31 cellular contexts compared by ENCODE assay signal in the genomic region with DNA sequence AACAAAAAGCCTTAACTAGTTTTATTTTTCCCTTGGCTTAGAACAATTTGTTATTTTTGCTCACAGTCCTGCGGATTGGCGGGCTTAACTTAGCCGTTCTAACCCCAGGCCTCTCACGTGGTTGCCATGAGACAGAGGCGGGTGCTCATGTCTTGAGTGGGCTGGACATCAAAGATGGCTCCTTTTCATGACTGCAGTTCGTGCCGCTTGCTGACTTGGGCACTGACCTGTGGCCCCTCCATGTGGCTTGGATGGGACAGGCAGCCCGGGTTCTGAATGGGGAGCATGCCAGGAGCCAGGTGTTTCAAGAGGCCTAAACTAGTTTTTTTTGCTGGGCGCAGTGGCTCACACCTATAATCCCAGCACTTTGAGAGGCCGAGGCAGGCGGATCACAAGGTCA. TPM values are rescaled to one million over a fixed set of nuclear protein-coding genes. Genes with fewer than 3 reads are reported as not detected.
"Had no signal": no experiment of that assay in that cellular context is flagged by ENCODE, and none has a peak within 500 bp of the region (broad histone marks: within the 10 kb centered on the region; RNA-seq: fewer than 3 reads in every experiment).

No MANE protein-coding gene starts in this region.

- H3K27me3 ChIP-seq: adrenal gland, body of pancreas, colonic mucosa had no signal

- H3K9me3 ChIP-seq: adrenal gland, body of pancreas, colonic mucosa had no signal

- DNase-seq: activated CD4-positive, alpha-beta memory T cell treated with anti-CD3 and anti-CD28 coated beads for 36 hours; activated CD4-positive, alpha-beta T cell treated with anti-CD3 and anti-CD28 coated beads for 36 hours; activated CD4-positive, alpha-beta T cell treated with anti-CD3 and anti-CD28 coated beads, Interleukin-2, amount 10 ng/mL, durations not matched to agents 24 days and 14 days; activated CD4-positive, CD25-positive, alpha-beta regulatory T cell; activated CD4-positive, CD25-positive, alpha-beta regulatory T cell treated with anti-CD3 and anti-CD28 coated beads, Interleukin-2, amount 50 U/mL, for 72 hours; activated CD8-positive, alpha-beta memory T cell treated with anti-CD3 and anti-CD28 coated beads, Interleukin-2, amount 10 ng/mL, durations not matched to agents 7 days and 5 days; activated CD8-positive, alpha-beta memory T cell treated with anti-CD3 and anti-CD28 coated beads, Interleukin-2, amount 50 U/mL, for 4 hours; activated CD8-positive, alpha-beta T cell treated with anti-CD3 and anti-CD28 coated beads, Interleukin-2, amount 10 ng/mL, durations not matched to agents 7 days and 5 days; activated effector memory CD4-positive, alpha-beta T cell treated with anti-CD3 and anti-CD28 coated beads, Interleukin-2, amount 50 U/mL, for 16 hours; activated naive CD4-positive, alpha-beta T cell treated with anti-CD3 and anti-CD28 coated beads for 36 hours; activated naive CD8-positive, alpha-beta T cell treated with anti-CD3 and anti-CD28 coated beads for 36 hours; activated naive CD8-positive, alpha-beta T cell treated with anti-CD3 and anti-CD28 coated beads, Interleukin-2, amount 50 U/mL, for 24 hours; activated T-cell treated with anti-CD3 and anti-CD28 coated beads, Interleukin-2, amount 50 U/mL, for 1 hour; activated T-cell treated with anti-CD3 and anti-CD28 coated beads, Interleukin-2, amount 50 U/mL, for 48 hours; adrenal gland; amygdala; aorta; body of pancreas; caudate nucleus; colonic mucosa; effector CD8-positive, alpha-beta T cell; foreskin fibroblast; head of caudate nucleus; T-cell; T1000; WERI-Rb-1 had no signal

- H3K27ac ChIP-seq: adrenal gland, body of pancreas, colonic mucosa, epithelial cell of prostate, WERI-Rb-1 had no signal

- H3K4me3 ChIP-seq: adrenal gland, body of pancreas, colonic mucosa had no signal

- H3K36me3 ChIP-seq: adrenal gland, colonic mucosa, WERI-Rb-1 had no signal

- H3K4me1 ChIP-seq: adrenal gland, body of pancreas, colonic mucosa had no signal

RNA-seq across cellular contexts. Expression of gene CDS1, which starts 40.7 kb away (rescaled TPM):
- total RNA-seq: activated CD4-positive, alpha-beta T cell treated with anti-CD3 and anti-CD28 coated beads, Interleukin-2, amount 10 ng/mL, durations not matched to agents 24 days and 14 days; activated CD8-positive, alpha-beta memory T cell treated with anti-CD3 and anti-CD28 coated beads, Interleukin-2, amount 10 ng/mL, durations not matched to agents 7 days and 5 days; activated CD8-positive, alpha-beta T cell treated with anti-CD3 and anti-CD28 coated beads, Interleukin-2, amount 10 ng/mL, durations not matched to agents 7 days and 5 days; activated T-helper 1 cell treated with anti-CD3 and anti-CD28 coated beads, Interleukin-12 subunit alpha, Interleukin-12 subunit beta, Interleukin-2, Interleukin-4 antibody, amounts not matched to agents 30 ng/mL and 10 ng/mL and 1 ng/mL, durations not matched to agents 14 hours and 24 hours and 36 hours; activated T-helper 2 cell treated with anti-CD3 and anti-CD28 coated beads, Interferon-gamma antibody, Interleukin-2, Interleukin-4, amounts not matched to agents 10 μg/mL and 5 μg/mL and 100 μg/mL, durations not matched to agents 14 hours and 24 hours and 36 hours; dermis microvascular lymphatic vessel endothelial cell; endothelial cell of umbilical vein had no signal
